9 cellular contexts compared by ENCODE assay signal in the genomic region with DNA sequence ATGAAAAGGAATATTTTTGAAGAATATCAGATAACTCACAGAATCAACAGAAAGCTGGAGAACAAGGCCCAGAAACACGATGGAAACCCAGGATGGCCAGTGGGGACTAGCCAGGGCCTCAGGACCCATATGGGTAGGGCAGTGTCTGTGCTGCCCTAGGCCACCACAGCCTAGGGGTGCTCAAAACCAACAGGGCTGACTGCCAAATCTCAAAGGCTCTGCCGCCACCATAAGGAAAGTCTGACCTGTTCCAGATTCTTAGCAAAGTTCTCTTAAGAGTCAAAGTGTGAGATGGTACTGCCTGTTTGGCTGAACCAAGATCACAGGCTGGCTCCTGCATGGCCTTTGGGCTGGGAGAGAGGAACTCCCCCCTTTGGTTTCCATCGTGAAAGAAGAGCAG.
"Had no signal": no experiment of that assay in that cellular context is flagged by ENCODE, and none has a peak within 500 bp of the region (broad histone marks: within the 10 kb centered on the region; RNA-seq: fewer than 3 reads in every experiment).

No MANE protein-coding gene starts in this region.

- H3K36me3 ChIP-seq: HAP-1 had no signal

- H2AFZ ChIP-seq: GM23248 had no signal

- H3K27ac ChIP-seq: GM23248, HL-60 had no signal

- DNase-seq: GM23248, H7, HFFc6, KBM-7 had no signal

- H3K4me1 ChIP-seq: HAP-1 had no signal

- H3K9me3 Mint-ChIP-seq: HFFc6 had no signal

- H3K4me3 ChIP-seq: GM23248, HAP-1 had no signal

- H3K27ac Mint-ChIP-seq: HFFc6, IgD-negative memory B cell had no signal

- H3K4me3 Mint-ChIP-seq: HFFc6, IgD-negative memory B cell had no signal

- ATAC-seq: HCT116, HepG2 had no signal

- H3K9me3 ChIP-seq: HAP-1 had no signal

- H3K4me1 Mint-ChIP-seq: IgD-negative memory B cell had no signal
